In the genomic region with DNA sequence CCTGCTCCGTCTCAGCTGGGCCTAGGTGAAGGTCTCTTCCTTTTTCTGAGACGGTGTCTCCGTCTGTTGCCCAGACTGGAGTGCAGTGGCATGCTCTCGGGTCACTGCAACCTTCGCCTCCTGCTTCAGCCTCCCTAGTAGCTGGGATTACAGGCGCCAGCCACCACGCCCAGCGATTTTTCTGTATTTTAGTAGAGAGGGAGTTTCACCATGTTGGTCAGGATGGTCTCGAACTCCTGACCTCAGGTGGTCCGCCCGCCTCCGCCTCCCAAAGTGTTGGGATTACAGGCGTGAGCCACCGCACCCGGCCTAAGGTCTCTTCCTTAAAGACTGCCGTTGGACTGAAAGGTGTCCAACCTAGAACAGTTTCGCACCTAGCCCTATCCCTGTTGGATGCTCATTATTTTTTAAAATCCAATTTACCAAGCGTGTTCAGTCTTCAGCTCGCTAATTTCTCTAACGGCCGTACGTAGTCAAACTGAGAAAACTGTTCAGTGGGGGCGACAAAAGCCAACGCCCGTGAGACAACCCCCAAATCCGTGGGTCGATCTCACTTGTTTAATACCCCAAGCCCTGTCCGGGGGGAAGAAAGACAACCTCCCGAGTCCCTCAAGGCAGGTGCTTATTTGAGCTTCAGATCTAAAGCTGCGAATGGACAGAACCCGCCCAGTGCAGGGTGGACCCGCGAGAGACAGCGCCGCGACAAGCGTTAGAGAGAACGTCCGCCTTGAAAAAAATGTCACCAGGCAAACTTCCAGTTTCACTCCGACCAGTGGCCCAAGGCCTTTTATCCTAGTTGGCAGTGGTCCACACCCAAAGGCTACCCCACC, we compare ENCODE assay signal across 8 cellular contexts. TPM values are rescaled to one million over a fixed set of nuclear protein-coding genes. Genes with fewer than 3 reads are reported as not detected.
DNase-seq lines count a peak whose midpoint lies in the region; ATAC-seq and TF ChIP-seq lines count a peak whose summit lies in the region.

No MANE protein-coding gene starts in this region.

- peak overlapping the region; percentile 100 for H3K27ac Mint-ChIP-seq in CD8-positive, alpha-beta T cell

- no peaks in the 10 kb centered on the region for H3K9me3 Mint-ChIP-seq in CD8-positive, alpha-beta T cell

- H3K9me3 ChIP-seq in CD8-positive, alpha-beta T cell (ENCODE audit: low read length) = no peaks in the 10 kb centered on the region
- H3K9me3 ChIP-seq in adipocyte (ENCODE audit: control insufficient read depth, low read length) = no peaks in the 10 kb centered on the region
- H3K9me3 ChIP-seq in tibial artery = no peaks in the 10 kb centered on the region

- peak overlapping the region; percentile 76 for H3K4me3 ChIP-seq in CD8-positive, alpha-beta T cell (ENCODE audit: low read depth, low read length)
- H3K4me3 ChIP-seq in adipocyte (ENCODE audit: low read length) (peak overlapping the region; percentile 86), tibial artery (peak overlapping the region; percentile 67 to 98)

- CTCF ChIA-PET in CD8-positive, alpha-beta T cell (lab: Charles Lee) = interaction anchor here (1.3 to 3.6 kb wide), 5 partner anchors 10 to 47 kb away, joined by 3 to 17 read pairs (median 8); a partner anchor contains a TSS

- no peaks in the 10 kb centered on the region for H3K27me3 ChIP-seq in CD8-positive, alpha-beta T cell (ENCODE audit: insufficient read depth, low read length)
- H3K27me3 ChIP-seq in adipocyte (replicated peaks; ENCODE audit: control insufficient read depth, insufficient read depth, low read length) = no peaks in the 10 kb centered on the region
- H3K27me3 ChIP-seq in tibial artery = no peaks in the 10 kb centered on the region

- H3K4me3 Mint-ChIP-seq in CD8-positive, alpha-beta T cell = peak overlapping the region; percentile 91

- H3K4me1 Mint-ChIP-seq in CD8-positive, alpha-beta T cell (ENCODE audit: low read depth) = peaks cover 42% of the 10 kb centered on the region

- no peaks in the 10 kb centered on the region for H3K27me3 Mint-ChIP-seq in CD8-positive, alpha-beta T cell (ENCODE audit: low read depth)

- peak overlapping the region; percentile 92 for H3K9ac ChIP-seq in adipocyte (ENCODE audit: low read length)

- H3K36me3 ChIP-seq in CD8-positive, alpha-beta T cell (ENCODE audit: insufficient read depth, low read length) = no peaks in the 10 kb centered on the region
- no peaks in the 10 kb centered on the region for H3K36me3 ChIP-seq in adipocyte (ENCODE audit: control insufficient read depth, insufficient read depth, low read length, severe bottlenecking)
- H3K36me3 ChIP-seq in tibial artery = no peaks in the 10 kb centered on the region

- DNase-seq in CD8-positive, alpha-beta T cell = no peak
- DNase-seq in adipocyte (ENCODE audit: low read depth) (no peak), left colon (peak; percentile 44 to 47), tibial artery (no peak), sciatic nerve (ENCODE audit: low spot score) (no peak), NCI-H2029 (lab: John Stamatoyannopoulos, UW) (no peak)

- POLR2A ChIA-PET in CD8-positive, alpha-beta T cell (lab: Charles Lee) = interaction anchor here (0.7 to 5.4 kb wide), 14 partner anchors 10 to 1172 kb away, joined by 3 to 103 read pairs (median 5); a partner anchor contains a TSS

- H3K4me1 ChIP-seq in CD8-positive, alpha-beta T cell (ENCODE audit: insufficient read depth, low read length) = peaks cover 23% of the 10 kb centered on the region
- H3K4me1 ChIP-seq in adipocyte (ENCODE audit: control insufficient read depth, insufficient read depth, low read length) (peaks cover 26% of the 10 kb centered on the region), tibial artery (peaks cover 0 to 34% (median 19%) of the 10 kb centered on the region in 4 donors)

- H3K36me3 Mint-ChIP-seq in CD8-positive, alpha-beta T cell = peaks cover 3% of the 10 kb centered on the region

- H3K27ac ChIP-seq in CD8-positive, alpha-beta T cell (ENCODE audit: low read depth, low read length) = peak overlapping the region; percentile 99
- H3K27ac ChIP-seq in tibial artery = peak overlapping the region; percentile 92 to 97

- intact Hi-C loops in CD8-positive, alpha-beta T cell (cut with DNase I, micrococcal nuclease) = loop anchor here in 1 of 2 experiments (2.0 to 10.0 kb wide), 2 partner anchors 182 to 890 kb away; a partner anchor contains a TSS
- intact Hi-C loops in left colon (cut with DNase I, micrococcal nuclease) (no loop called here), tibial artery (cut with DNase I; ENCODE audit: low total_unique reads) (loop anchor here (2.0 to 10.0 kb wide), 4 partner anchors 26 to 310 kb away; a partner anchor contains a TSS), sciatic nerve (cut with DNase I) (no loop called here)

- no peak for TF ChIP-seq CTCF in CD8-positive, alpha-beta T cell (IDR thresholded peaks at IDR 0.05)
- no peak for TF ChIP-seq CTCF in tibial artery (IDR thresholded peaks at IDR 0.05)

- ATAC-seq in CD8-positive, alpha-beta T cell = peak; percentile 19
- peak; percentile 22 for ATAC-seq in HG02840 (IDR thresholded peaks at IDR 0.05; ENCODE audit: low FRiP score, unreplicated experiment)
- no peak for ATAC-seq in left colon
- ATAC-seq in GM21619 (IDR thresholded peaks at IDR 0.05; ENCODE audit: unreplicated experiment) = no peak
- no peak for ATAC-seq in sciatic nerve

RNA-seq across cellular contexts. Expression of a gene that starts 1.0 kb away (rescaled TPM):
- total RNA-seq in CD8-positive, alpha-beta T cell = 10 to 100 TPM; 45.4 to 45.6 TPM
- total RNA-seq in left colon (10 to 100 TPM; 42.5 to 42.8 TPM), sciatic nerve (42.6 TPM)

RNA-seq across cellular contexts. Expression of a gene that starts 25.9 kb away (rescaled TPM):
- 10 to 100 TPM; 32.2 to 32.7 TPM for total RNA-seq in CD8-positive, alpha-beta T cell
- total RNA-seq in left colon (10 to 100 TPM; 66.1 to 76.4 TPM), sciatic nerve (25.0 TPM)

RNA-seq across cellular contexts. Expression of a gene that starts 27.4 kb away (rescaled TPM):
- 10 to 100 TPM; 49.4 to 49.9 TPM for total RNA-seq in CD8-positive, alpha-beta T cell
- total RNA-seq in left colon (100 to 1,000 TPM; 177 to 186 TPM), sciatic nerve (67.6 TPM)

Comparison
In these comparisons a context has a peak if more than half of its experiments do, and no peak if none do; other contexts are left out.
1. ATAC-seq: peak in CD8-positive, alpha-beta T cell (single experiment) and HG02840 (single experiment); none in left colon (single experiment), GM21619 (single experiment) and sciatic nerve (single experiment).
2. DNase-seq: peak in left colon (2 of 2); none in CD8-positive, alpha-beta T cell (0 of 7), adipocyte (single experiment), tibial artery (0 of 2), sciatic nerve (single experiment) and NCI-H2029 (single experiment).
3. Peak in every context shown above with its lines, with median percentiles within 50 percentile points of each other: H3K4me3 ChIP-seq.